In the genomic region with DNA sequence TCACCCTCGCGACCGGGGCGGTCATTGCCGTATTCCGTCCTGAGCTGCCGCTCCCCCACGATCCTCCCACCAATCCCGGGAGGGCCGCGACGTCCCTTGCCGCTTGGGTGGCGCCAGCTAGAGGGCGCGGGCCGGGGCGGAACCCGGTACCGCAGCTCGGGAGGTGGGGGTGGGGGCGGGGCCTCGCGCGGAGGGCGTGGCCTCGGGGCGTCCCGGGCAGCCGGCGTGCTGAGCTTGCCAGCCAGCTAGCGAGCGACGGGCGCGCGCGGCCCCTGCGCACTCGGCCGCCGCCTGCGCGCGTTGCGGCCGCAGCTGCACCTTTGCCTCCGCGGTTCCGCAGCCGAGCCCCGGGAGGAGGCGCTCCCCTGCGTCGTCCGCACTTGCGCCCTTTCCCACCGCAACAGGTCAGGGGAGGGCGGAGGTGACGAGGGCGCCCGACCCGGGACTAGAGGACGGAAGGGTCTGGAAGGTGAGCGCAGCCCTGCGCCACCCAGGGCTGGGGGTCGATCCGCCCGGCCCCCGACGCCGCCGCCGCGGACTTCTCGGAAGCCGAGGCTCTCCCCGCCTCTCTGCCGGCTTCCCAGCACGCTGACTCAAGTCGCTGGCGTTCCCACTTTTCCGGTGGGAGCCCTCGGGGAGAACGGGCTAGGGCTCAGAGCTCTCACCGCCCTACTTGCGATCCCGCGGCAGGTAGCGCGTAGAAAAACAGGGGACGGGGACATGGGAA, we compare ENCODE assay signal across 1 cellular context.
TF ChIP-seq lines count a peak whose summit lies in the region.

A gene with protein sequence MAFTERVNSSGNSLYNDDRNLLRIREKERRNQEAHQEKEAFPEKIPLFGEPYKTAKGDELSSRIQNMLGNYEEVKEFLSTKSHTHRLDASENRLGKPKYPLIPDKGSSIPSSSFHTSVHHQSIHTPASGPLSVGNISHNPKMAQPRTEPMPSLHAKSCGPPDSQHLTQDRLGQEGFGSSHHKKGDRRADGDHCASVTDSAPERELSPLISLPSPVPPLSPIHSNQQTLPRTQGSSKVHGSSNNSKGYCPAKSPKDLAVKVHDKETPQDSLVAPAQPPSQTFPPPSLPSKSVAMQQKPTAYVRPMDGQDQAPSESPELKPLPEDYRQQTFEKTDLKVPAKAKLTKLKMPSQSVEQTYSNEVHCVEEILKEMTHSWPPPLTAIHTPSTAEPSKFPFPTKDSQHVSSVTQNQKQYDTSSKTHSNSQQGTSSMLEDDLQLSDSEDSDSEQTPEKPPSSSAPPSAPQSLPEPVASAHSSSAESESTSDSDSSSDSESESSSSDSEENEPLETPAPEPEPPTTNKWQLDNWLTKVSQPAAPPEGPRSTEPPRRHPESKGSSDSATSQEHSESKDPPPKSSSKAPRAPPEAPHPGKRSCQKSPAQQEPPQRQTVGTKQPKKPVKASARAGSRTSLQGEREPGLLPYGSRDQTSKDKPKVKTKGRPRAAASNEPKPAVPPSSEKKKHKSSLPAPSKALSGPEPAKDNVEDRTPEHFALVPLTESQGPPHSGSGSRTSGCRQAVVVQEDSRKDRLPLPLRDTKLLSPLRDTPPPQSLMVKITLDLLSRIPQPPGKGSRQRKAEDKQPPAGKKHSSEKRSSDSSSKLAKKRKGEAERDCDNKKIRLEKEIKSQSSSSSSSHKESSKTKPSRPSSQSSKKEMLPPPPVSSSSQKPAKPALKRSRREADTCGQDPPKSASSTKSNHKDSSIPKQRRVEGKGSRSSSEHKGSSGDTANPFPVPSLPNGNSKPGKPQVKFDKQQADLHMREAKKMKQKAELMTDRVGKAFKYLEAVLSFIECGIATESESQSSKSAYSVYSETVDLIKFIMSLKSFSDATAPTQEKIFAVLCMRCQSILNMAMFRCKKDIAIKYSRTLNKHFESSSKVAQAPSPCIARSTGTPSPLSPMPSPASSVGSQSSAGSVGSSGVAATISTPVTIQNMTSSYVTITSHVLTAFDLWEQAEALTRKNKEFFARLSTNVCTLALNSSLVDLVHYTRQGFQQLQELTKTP (plus strand): TSS at position 240 of the 727 bp plus-strand sequence. CDS start 13,523 bp downstream, outside the sequence.

TF ChIP-seq in GM12878, 131 proteins besides CTCF, POLR2A, EP300 and RAD21 (continued from another document and continues in another):
- TF ChIP-seq LARP7 (IDR thresholded peaks at IDR 0.05): peak; percentile 98
- TF ChIP-seq MEF2A (IDR thresholded peaks at IDR 0.05; ENCODE audit: insufficient read depth, low read depth, low read length): no peak
- TF ChIP-seq POLR2AphosphoS2 (IDR thresholded peaks at IDR 0.05; ENCODE audit: low read depth, low read length): 0 out of 2 replicates have a peak, but pooled peaks have one; percentile 37
- TF ChIP-seq, protein P1, sequence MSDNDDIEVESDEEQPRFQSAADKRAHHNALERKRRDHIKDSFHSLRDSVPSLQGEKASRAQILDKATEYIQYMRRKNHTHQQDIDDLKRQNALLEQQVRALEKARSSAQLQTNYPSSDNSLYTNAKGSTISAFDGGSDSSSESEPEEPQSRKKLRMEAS (IDR thresholded peaks at IDR 0.05; ENCODE audit: low read depth, low read length): peak; percentile 60; the same call in 1 of the 2 replicates
- TF ChIP-seq SMARCA5 (IDR thresholded peaks at IDR 0.05): peak; percentile 69; the same call in 1 of the 2 replicates
- TF ChIP-seq, protein P2, sequence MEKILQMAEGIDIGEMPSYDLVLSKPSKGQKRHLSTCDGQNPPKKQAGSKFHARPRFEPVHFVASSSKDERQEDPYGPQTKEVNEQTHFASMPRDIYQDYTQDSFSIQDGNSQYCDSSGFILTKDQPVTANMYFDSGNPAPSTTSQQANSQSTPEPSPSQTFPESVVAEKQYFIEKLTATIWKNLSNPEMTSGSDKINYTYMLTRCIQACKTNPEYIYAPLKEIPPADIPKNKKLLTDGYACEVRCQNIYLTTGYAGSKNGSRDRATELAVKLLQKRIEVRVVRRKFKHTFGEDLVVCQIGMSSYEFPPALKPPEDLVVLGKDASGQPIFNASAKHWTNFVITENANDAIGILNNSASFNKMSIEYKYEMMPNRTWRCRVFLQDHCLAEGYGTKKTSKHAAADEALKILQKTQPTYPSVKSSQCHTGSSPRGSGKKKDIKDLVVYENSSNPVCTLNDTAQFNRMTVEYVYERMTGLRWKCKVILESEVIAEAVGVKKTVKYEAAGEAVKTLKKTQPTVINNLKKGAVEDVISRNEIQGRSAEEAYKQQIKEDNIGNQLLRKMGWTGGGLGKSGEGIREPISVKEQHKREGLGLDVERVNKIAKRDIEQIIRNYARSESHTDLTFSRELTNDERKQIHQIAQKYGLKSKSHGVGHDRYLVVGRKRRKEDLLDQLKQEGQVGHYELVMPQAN (conservative IDR thresholded peaks at IDR 0.05): peak; percentile 76
- TF ChIP-seq NRF1 (conservative IDR thresholded peaks at IDR 0.05; ENCODE audit: low read depth, low read length): peak; percentile 42
- peak; percentile 78 for TF ChIP-seq KLF5 (IDR thresholded peaks at IDR 0.05; ENCODE audit: partially characterized antibody)
- TF ChIP-seq, protein P3, sequence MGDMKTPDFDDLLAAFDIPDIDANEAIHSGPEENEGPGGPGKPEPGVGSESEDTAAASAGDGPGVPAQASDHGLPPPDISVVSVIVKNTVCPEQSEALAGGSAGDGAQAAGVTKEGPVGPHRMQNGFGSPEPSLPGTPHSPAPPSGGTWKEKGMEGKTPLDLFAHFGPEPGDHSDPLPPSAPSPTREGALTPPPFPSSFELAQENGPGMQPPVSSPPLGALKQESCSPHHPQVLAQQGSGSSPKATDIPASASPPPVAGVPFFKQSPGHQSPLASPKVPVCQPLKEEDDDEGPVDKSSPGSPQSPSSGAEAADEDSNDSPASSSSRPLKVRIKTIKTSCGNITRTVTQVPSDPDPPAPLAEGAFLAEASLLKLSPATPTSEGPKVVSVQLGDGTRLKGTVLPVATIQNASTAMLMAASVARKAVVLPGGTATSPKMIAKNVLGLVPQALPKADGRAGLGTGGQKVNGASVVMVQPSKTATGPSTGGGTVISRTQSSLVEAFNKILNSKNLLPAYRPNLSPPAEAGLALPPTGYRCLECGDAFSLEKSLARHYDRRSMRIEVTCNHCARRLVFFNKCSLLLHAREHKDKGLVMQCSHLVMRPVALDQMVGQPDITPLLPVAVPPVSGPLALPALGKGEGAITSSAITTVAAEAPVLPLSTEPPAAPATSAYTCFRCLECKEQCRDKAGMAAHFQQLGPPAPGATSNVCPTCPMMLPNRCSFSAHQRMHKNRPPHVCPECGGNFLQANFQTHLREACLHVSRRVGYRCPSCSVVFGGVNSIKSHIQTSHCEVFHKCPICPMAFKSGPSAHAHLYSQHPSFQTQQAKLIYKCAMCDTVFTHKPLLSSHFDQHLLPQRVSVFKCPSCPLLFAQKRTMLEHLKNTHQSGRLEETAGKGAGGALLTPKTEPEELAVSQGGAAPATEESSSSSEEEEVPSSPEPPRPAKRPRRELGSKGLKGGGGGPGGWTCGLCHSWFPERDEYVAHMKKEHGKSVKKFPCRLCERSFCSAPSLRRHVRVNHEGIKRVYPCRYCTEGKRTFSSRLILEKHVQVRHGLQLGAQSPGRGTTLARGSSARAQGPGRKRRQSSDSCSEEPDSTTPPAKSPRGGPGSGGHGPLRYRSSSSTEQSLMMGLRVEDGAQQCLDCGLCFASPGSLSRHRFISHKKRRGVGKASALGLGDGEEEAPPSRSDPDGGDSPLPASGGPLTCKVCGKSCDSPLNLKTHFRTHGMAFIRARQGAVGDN (IDR thresholded peaks at IDR 0.05): peak; percentile 61; the same call in 1 of the 2 replicates
- TF ChIP-seq BCL11A (IDR thresholded peaks at IDR 0.05; ENCODE audit: low read depth, low read length): 0 out of 2 replicates have a peak, but pooled peaks have one; percentile 15
- TF ChIP-seq WRNIP1 (IDR thresholded peaks at IDR 0.05; ENCODE audit: borderline replicate concordance, low read depth, low read length): no peak
- TF ChIP-seq, protein P4, sequence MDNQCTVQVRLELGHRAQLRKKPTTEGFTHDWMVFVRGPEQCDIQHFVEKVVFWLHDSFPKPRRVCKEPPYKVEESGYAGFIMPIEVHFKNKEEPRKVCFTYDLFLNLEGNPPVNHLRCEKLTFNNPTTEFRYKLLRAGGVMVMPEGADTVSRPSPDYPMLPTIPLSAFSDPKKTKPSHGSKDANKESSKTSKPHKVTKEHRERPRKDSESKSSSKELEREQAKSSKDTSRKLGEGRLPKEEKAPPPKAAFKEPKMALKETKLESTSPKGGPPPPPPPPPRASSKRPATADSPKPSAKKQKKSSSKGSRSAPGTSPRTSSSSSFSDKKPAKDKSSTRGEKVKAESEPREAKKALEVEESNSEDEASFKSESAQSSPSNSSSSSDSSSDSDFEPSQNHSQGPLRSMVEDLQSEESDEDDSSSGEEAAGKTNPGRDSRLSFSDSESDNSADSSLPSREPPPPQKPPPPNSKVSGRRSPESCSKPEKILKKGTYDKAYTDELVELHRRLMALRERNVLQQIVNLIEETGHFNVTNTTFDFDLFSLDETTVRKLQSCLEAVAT (IDR thresholded peaks at IDR 0.05): no peak
- TF ChIP-seq BHLHE40 (IDR thresholded peaks at IDR 0.05; ENCODE audit: borderline replicate concordance in 1 of 2, low read depth in 2 of 2, low read length in 1 of 2): peak; percentile 34 to 87; a peak in 3 of 4 replicates
- TF ChIP-seq, protein P5, sequence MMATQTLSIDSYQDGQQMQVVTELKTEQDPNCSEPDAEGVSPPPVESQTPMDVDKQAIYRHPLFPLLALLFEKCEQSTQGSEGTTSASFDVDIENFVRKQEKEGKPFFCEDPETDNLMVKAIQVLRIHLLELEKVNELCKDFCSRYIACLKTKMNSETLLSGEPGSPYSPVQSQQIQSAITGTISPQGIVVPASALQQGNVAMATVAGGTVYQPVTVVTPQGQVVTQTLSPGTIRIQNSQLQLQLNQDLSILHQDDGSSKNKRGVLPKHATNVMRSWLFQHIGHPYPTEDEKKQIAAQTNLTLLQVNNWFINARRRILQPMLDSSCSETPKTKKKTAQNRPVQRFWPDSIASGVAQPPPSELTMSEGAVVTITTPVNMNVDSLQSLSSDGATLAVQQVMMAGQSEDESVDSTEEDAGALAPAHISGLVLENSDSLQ (IDR thresholded peaks at IDR 0.05): peak; percentile 42; the same call in 1 of the 2 replicates
- 0 out of 3 replicates have a peak, but pooled peaks have one; percentile 45 for TF ChIP-seq POU2F2 (IDR thresholded peaks at IDR 0.05; ENCODE audit: borderline replicate concordance, low read depth, low read length)
- TF ChIP-seq NR2F1 (conservative IDR thresholded peaks at IDR 0.05): peak; percentile 99
- TF ChIP-seq TCF7 (IDR thresholded peaks at IDR 0.05; ENCODE audit: borderline replicate concordance): no peak
- TF ChIP-seq ZSCAN29 (IDR thresholded peaks at IDR 0.05): peak; percentile 55; the same call in 1 of the 2 replicates
- peak; percentile 92 for TF ChIP-seq IKZF1 (conservative IDR thresholded peaks at IDR 0.05)
- TF ChIP-seq CBX5 (IDR thresholded peaks at IDR 0.05; ENCODE audit: low read depth): 0 out of 2 replicates have a peak, but pooled peaks have one; percentile 54
- TF ChIP-seq RB1 (IDR thresholded peaks at IDR 0.05; ENCODE audit: borderline replicate concordance): peak; percentile 57; the same call in 1 of the 2 replicates
- TF ChIP-seq SIX5 (IDR thresholded peaks at IDR 0.05; ENCODE audit: low read depth, low read length, severe bottlenecking): no peak
- peak; percentile 22 for TF ChIP-seq MXI1 (IDR thresholded peaks at IDR 0.05; ENCODE audit: low read depth, low read length)
- TF ChIP-seq ESRRA (IDR thresholded peaks at IDR 0.05; ENCODE audit: low read length): no peak
- TF ChIP-seq CBFB (IDR thresholded peaks at IDR 0.05; ENCODE audit: low read depth): no peak
- TF ChIP-seq, protein P6, sequence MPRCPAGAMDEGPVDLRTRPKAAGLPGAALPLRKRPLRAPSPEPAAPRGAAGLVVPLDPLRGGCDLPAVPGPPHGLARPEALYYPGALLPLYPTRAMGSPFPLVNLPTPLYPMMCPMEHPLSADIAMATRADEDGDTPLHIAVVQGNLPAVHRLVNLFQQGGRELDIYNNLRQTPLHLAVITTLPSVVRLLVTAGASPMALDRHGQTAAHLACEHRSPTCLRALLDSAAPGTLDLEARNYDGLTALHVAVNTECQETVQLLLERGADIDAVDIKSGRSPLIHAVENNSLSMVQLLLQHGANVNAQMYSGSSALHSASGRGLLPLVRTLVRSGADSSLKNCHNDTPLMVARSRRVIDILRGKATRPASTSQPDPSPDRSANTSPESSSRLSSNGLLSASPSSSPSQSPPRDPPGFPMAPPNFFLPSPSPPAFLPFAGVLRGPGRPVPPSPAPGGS (IDR thresholded peaks at IDR 0.05; ENCODE audit: borderline replicate concordance, insufficient read depth, low read depth, low read length, poor library complexity, severe bottlenecking): peak; percentile 29
- TF ChIP-seq SMC3 (IDR thresholded peaks at IDR 0.05; ENCODE audit: borderline replicate concordance, low read length): 0 out of 2 replicates have a peak, but pooled peaks have one; percentile 1
- TF ChIP-seq, protein P7, sequence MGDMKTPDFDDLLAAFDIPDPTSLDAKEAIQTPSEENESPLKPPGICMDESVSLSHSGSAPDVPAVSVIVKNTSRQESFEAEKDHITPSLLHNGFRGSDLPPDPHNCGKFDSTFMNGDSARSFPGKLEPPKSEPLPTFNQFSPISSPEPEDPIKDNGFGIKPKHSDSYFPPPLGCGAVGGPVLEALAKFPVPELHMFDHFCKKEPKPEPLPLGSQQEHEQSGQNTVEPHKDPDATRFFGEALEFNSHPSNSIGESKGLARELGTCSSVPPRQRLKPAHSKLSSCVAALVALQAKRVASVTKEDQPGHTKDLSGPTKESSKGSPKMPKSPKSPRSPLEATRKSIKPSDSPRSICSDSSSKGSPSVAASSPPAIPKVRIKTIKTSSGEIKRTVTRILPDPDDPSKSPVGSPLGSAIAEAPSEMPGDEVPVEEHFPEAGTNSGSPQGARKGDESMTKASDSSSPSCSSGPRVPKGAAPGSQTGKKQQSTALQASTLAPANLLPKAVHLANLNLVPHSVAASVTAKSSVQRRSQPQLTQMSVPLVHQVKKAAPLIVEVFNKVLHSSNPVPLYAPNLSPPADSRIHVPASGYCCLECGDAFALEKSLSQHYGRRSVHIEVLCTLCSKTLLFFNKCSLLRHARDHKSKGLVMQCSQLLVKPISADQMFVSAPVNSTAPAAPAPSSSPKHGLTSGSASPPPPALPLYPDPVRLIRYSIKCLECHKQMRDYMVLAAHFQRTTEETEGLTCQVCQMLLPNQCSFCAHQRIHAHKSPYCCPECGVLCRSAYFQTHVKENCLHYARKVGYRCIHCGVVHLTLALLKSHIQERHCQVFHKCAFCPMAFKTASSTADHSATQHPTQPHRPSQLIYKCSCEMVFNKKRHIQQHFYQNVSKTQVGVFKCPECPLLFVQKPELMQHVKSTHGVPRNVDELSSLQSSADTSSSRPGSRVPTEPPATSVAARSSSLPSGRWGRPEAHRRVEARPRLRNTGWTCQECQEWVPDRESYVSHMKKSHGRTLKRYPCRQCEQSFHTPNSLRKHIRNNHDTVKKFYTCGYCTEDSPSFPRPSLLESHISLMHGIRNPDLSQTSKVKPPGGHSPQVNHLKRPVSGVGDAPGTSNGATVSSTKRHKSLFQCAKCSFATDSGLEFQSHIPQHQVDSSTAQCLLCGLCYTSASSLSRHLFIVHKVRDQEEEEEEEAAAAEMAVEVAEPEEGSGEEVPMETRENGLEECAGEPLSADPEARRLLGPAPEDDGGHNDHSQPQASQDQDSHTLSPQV (IDR thresholded peaks at IDR 0.05): 0 out of 2 replicates have a peak, but pooled peaks have one; percentile 23
